1 cellular context compared by ENCODE assay signal in genomic region chr9:130120207-130120587, GRCh38.
TF ChIP-seq lines count a peak whose summit lies in the region.

No MANE protein-coding gene starts in this region.

TF ChIP-seq in WTC11, 78 proteins besides CTCF, POLR2A, EP300 and RAD21 (continued from another document):
- TF ChIP-seq NR2C2 (CRISPR knock-in tag; IDR thresholded peaks at IDR 0.05) = no peak
- TF ChIP-seq TCF7 (CRISPR knock-in tag; IDR thresholded peaks at IDR 0.05; ENCODE audit: low read depth) = no peak
- TF ChIP-seq ZSCAN18 (CRISPR knock-in tag; IDR thresholded peaks at IDR 0.05) = no peak
